9 cellular contexts compared by ENCODE assay signal in genomic region chr21:45982256-45982757, GRCh38. TPM values are rescaled to one million over a fixed set of nuclear protein-coding genes. Genes with fewer than 3 reads are reported as not detected.
A peak's percentile ranks its signal among the peaks of the same experiment; 100 is the strongest.
DNase-seq lines count a peak whose midpoint lies in the region; ATAC-seq and TF ChIP-seq lines count a peak whose summit lies in the region.
"Had no signal": no experiment of that assay in that cellular context is flagged by ENCODE, and none has a peak within 500 bp of the region (broad histone marks: within the 10 kb centered on the region; RNA-seq: fewer than 3 reads in every experiment).

No MANE protein-coding gene starts in this region.

- H3K79me2 ChIP-seq in parathyroid adenoma = no peaks in the 10 kb centered on the region

- peaks cover 11% of the 10 kb centered on the region for H3K4me1 ChIP-seq in CD8-positive, alpha-beta memory T cell (ENCODE audit: insufficient read depth, low read length)
- H3K4me1 ChIP-seq in gastroesophageal sphincter (peaks cover 0 to 77% (median 43%) of the 10 kb centered on the region in 3 donors), parathyroid adenoma (no peaks in the 10 kb centered on the region)

- no CpG with 5 or more reads among the region's 32 CpGs for whole genome bisulfite sequencing in gastroesophageal sphincter (ENCODE audit: low coverage in 1 of 2), 2 donors

- peak overlapping the region in 1 of 8 donors; percentile 43 for H3K27ac Mint-ChIP-seq in CD8-positive, alpha-beta memory T cell

- H3K4me2 ChIP-seq in parathyroid adenoma (ENCODE audit: low read length) = peak overlapping the region; percentile 86

- H2AFZ ChIP-seq in parathyroid adenoma = peak overlapping the region; percentile 69

- no peak for TF ChIP-seq EP300 in gastroesophageal sphincter (IDR thresholded peaks at IDR 0.05)

- peak overlapping the region in 6 of 7 donors; percentile 23 to 73 (median 60) for H3K4me3 Mint-ChIP-seq in CD8-positive, alpha-beta memory T cell

- no peak for TF ChIP-seq POLR2A in gastroesophageal sphincter (IDR thresholded peaks at IDR 0.05)

- H3K9me3 ChIP-seq in CD8-positive, alpha-beta memory T cell (ENCODE audit: low read length) = no peaks in the 10 kb centered on the region
- H3K9me3 ChIP-seq in gastroesophageal sphincter = no peaks in the 10 kb centered on the region
- no peaks in the 10 kb centered on the region for H3K9me3 ChIP-seq in parathyroid adenoma (ENCODE audit: control insufficient read depth, low read length)
- H3K9me3 ChIP-seq: neutrophil had no signal

- H3K36me3 Mint-ChIP-seq in CD8-positive, alpha-beta memory T cell = peaks cover 0 to 4% (median 3%) of the 10 kb centered on the region in 3 donors

- ATAC-seq in SK-N-SH treated with all-trans-retinoic acid at 6 μM for 48 hours = peak; percentile 47
- no peak for ATAC-seq in gastroesophageal sphincter
- ATAC-seq in GM19324 (IDR thresholded peaks at IDR 0.05; ENCODE audit: low FRiP score, unreplicated experiment) = no peak

- no peak overlapping the region for H3K9ac ChIP-seq in parathyroid adenoma

- no peaks in the 10 kb centered on the region for H3K36me3 ChIP-seq in CD8-positive, alpha-beta memory T cell (ENCODE audit: insufficient read depth, low read length)
- H3K36me3 ChIP-seq in gastroesophageal sphincter (peaks cover 0 to 36% of the 10 kb centered on the region in 2 donors), parathyroid adenoma (ENCODE audit: control insufficient read depth, insufficient read depth, low read length) (no peaks in the 10 kb centered on the region)
- H3K36me3 ChIP-seq: neutrophil had no signal

- peaks cover 3% of the 10 kb centered on the region for H3K27me3 ChIP-seq in CD8-positive, alpha-beta memory T cell (ENCODE audit: insufficient read depth, low read length, poor library complexity, severe bottlenecking)
- H3K27me3 ChIP-seq in gastroesophageal sphincter (no peaks in the 10 kb centered on the region), parathyroid adenoma (ENCODE audit: control insufficient read depth, insufficient read depth, low read length) (no peaks in the 10 kb centered on the region)

- H3K27me3 Mint-ChIP-seq in CD8-positive, alpha-beta memory T cell = peaks cover 3% of the 10 kb centered on the region in 2 donors

- H3K4me1 Mint-ChIP-seq in CD8-positive, alpha-beta memory T cell = peaks cover 1 to 10% (median 9%) of the 10 kb centered on the region in 3 donors

- no peak for TF ChIP-seq CTCF in gastroesophageal sphincter (IDR thresholded peaks at IDR 0.05)
- no peak for TF ChIP-seq CTCF in parathyroid adenoma (IDR thresholded peaks at IDR 0.05)

- CTCF ChIA-PET in CD8-positive, alpha-beta memory T cell (lab: Charles Lee) = interaction anchor here (0.9 kb wide), 1 partner anchor 9 kb away, joined by 3 read pairs; no protein-coding TSS in a partner anchor

- H3K4me3 ChIP-seq in CD8-positive, alpha-beta memory T cell (ENCODE audit: low read length) = no peak overlapping the region
- H3K4me3 ChIP-seq in gastroesophageal sphincter (peak overlapping the region; percentile 72 to 83), parathyroid adenoma (ENCODE audit: low read depth, low read length) (peak overlapping the region; percentile 73)

- POLR2A ChIA-PET in CD8-positive, alpha-beta memory T cell (lab: Charles Lee) = no interaction called here

- no peak overlapping the region for H3K27ac ChIP-seq in CD8-positive, alpha-beta memory T cell (ENCODE audit: low read depth, low read length)
- H3K27ac ChIP-seq in gastroesophageal sphincter = peak overlapping the region; percentile 73 to 99 (median 95)
- H3K27ac ChIP-seq in parathyroid adenoma = no peak overlapping the region
- H3K27ac ChIP-seq: neutrophil had no signal

- no peaks in the 10 kb centered on the region for H3K9me3 Mint-ChIP-seq in CD8-positive, alpha-beta memory T cell

- DNase-seq in CD8-positive, alpha-beta memory T cell = no peak
- DNase-seq in NCI-H748 treated with DMSO at 0.1 percent for 48 hours (lab: John Stamatoyannopoulos, UW) = no peak
- DNase-seq in NCI-H524 treated with DMSO at 0.1 percent for 48 hours (lab: John Stamatoyannopoulos, UW) = no peak
- no peak for DNase-seq in cerebellar nuclear complex (lab: John Stamatoyannopoulos, UW)

TF ChIP-seq in SK-N-SH treated with all-trans-retinoic acid at 6 μM for 48 hours, 23 proteins besides CTCF, POLR2A, EP300 and RAD21:
- TF ChIP-seq ESRRG (CRISPR knock-in tag; IDR thresholded peaks at IDR 0.05) (no peak), ZNF70 (CRISPR knock-in tag; IDR thresholded peaks at IDR 0.05) (no peak), TOX (CRISPR knock-in tag; IDR thresholded peaks at IDR 0.05; ENCODE audit: borderline replicate concordance) (no peak), GLIS3 (CRISPR knock-in tag; IDR thresholded peaks at IDR 0.05) (no peak), BACH2 (CRISPR knock-in tag; IDR thresholded peaks at IDR 0.05; ENCODE audit: borderline replicate concordance) (no peak), CSRNP3 (CRISPR knock-in tag; IDR thresholded peaks at IDR 0.05) (no peak), RARB (CRISPR knock-in tag; IDR thresholded peaks at IDR 0.05) (no peak), ZNF8 (CRISPR knock-in tag; IDR thresholded peaks at IDR 0.05) (no peak), TCF4 (CRISPR knock-in tag; IDR thresholded peaks at IDR 0.05; ENCODE audit: borderline replicate concordance) (no peak), POU6F1 (CRISPR knock-in tag; IDR thresholded peaks at IDR 0.05; ENCODE audit: borderline replicate concordance, low read depth) (no peak), CSDC2 (CRISPR knock-in tag; IDR thresholded peaks at IDR 0.05) (no peak), OSR1 (CRISPR knock-in tag; IDR thresholded peaks at IDR 0.05) (no peak)

RNA-seq across cellular contexts. Expression of gene COL6A1, which starts 0.7 kb away (rescaled TPM):
- 10 to 100 TPM; 12.1 to 13.1 TPM for total RNA-seq in CD8-positive, alpha-beta memory T cell
- 1.6 TPM for polyA plus RNA-seq in CD8-positive, alpha-beta memory T cell
- total RNA-seq in gastroesophageal sphincter = 1,000 to 10,000 TPM in 2 of 4 donors, 100 to 1,000 TPM in 2; 477 to 1,231 (median 878) TPM

Comparison
In these comparisons a context has a peak if more than half of its experiments do, and no peak if none do; other contexts are left out.
1. H3K27ac ChIP-seq: peak in gastroesophageal sphincter (4 of 4); none in CD8-positive, alpha-beta memory T cell (single experiment) and parathyroid adenoma (single experiment).
2. RNA of gene COL6A1, which starts 0.7 kb away (total RNA-seq): 477 to 1,231 TPM in gastroesophageal sphincter; 12.1 to 13.1 TPM in CD8-positive, alpha-beta memory T cell; every median in the first group is over 10 times any median in the second.